Comparison of ENCODE assay signal across 26 cellular contexts in the genomic region with DNA sequence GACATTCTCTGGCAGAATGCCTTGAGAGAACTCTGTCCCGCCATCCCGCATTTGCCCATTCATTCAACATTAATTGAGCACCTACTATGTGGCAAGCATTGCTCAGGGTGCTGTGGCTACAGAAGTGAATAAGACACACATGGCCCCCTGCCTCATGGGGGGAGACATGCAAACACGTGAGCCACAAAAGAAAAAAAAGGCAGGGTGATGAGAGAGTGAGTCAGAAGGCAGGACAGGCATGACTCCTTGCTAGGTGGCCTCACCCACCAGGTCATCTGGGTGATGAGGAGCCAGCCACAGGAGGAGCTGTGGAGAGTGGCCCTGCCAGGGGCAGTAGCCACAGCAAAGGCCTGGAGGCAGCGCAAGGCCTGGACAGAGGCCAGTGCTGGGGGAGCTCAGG. TPM values are rescaled to one million over a fixed set of nuclear protein-coding genes. Genes with fewer than 3 reads are reported as not detected.
A peak's percentile ranks its signal among the peaks of the same experiment; 100 is the strongest.
DNase-seq lines count a peak whose midpoint lies in the region; ATAC-seq, FAIRE-seq and TF ChIP-seq lines count a peak whose summit lies in the region.
"Had no signal": no experiment of that assay in that cellular context is flagged by ENCODE, and none has a peak within 500 bp of the region (broad histone marks: within the 10 kb centered on the region; RNA-seq: fewer than 3 reads in every experiment).

No MANE protein-coding gene starts in this region.

- no peak overlapping the region for H2BK120ac ChIP-seq in IMR-90 (ENCODE audit: low read depth, low read length)

- H3K4me1 Mint-ChIP-seq in activated T-helper 17 cell treated with anti-CD3 and anti-CD28 coated beads, Interleukin-2, amount 50 U/mL, for 72 hours, result peaks cover 18% of the 10 kb centered on the region
- H3K4me1 Mint-ChIP-seq in activated naive CD4-positive, alpha-beta T cell treated with anti-CD3 and anti-CD28 coated beads for 36 hours (ENCODE audit: low read depth), result peaks cover 23% of the 10 kb centered on the region

- CTCF ChIA-PET in IMR-90 (lab: Yijun Ruan, JAX), result interaction anchor here (0.6 to 1.2 kb wide), 2 partner anchors 143 to 262 kb away, joined by 3 read pairs; no protein-coding TSS in a partner anchor
- CTCF ChIA-PET in activated naive CD4-positive, alpha-beta T cell treated with anti-CD3 and anti-CD28 coated beads for 36 hours (lab: Charles Lee), result interaction anchor here (1.0 to 4.0 kb wide), 3 partner anchors 11 to 18 kb away, joined by 4 to 19 read pairs (median 5); no protein-coding TSS in a partner anchor

- no peak overlapping the region for H3K23ac ChIP-seq in IMR-90 (ENCODE audit: low read depth, low read length)

- no peak overlapping the region for H2BK15ac ChIP-seq in IMR-90 (ENCODE audit: low read depth, low read length)

- H3K27me3 Mint-ChIP-seq in activated T-helper 17 cell treated with anti-CD3 and anti-CD28 coated beads, Interleukin-2, amount 50 U/mL, for 72 hours, result peaks cover 53% of the 10 kb centered on the region
- peaks cover 53% of the 10 kb centered on the region for H3K27me3 Mint-ChIP-seq in activated naive CD4-positive, alpha-beta T cell treated with anti-CD3 and anti-CD28 coated beads for 36 hours (ENCODE audit: low read depth)

- DNase-seq in GM23248, result peak; percentile 75
- DNase-seq in IMR-90, result peak; percentile 51
- peak; percentile 35 for DNase-seq in keratinocyte (ENCODE audit: low read depth, low spot score)
- DNase-seq in NCI-H2029 (lab: John Stamatoyannopoulos, UW), result no peak
- DNase-seq in NCI-H2081 (lab: John Stamatoyannopoulos, UW), result no peak
- DNase-seq in activated naive CD4-positive, alpha-beta T cell treated with anti-CD3 and anti-CD28 coated beads for 36 hours, result no peak
- DNase-seq in DMS114 treated with DMSO at 0.1 percent for 48 hours (lab: John Stamatoyannopoulos, UW; ENCODE audit: unreplicated experiment), result no peak
- DNase-seq: activated CD4-positive, alpha-beta T cell treated with anti-CD3 and anti-CD28 coated beads, Interleukin-2, amount 50 U/mL, for 48 hours; activated effector memory CD4-positive, alpha-beta T cell treated with anti-CD3 and anti-CD28 coated beads, Interleukin-2, amount 50 U/mL, for 16 hours; AML-193; DMS79 treated with DMSO at 0.1 percent for 48 hours; effector memory CD8-positive, alpha-beta T cell; left colon; mesendoderm; NCI-H146; NCI-H526; Right ventricle myocardium superior; stimulated activated CD4-positive, alpha-beta T cell treated with anti-CD3 and anti-CD28 coated beads, Interleukin-4, amount 100 ng/mL, for 24 hours; stimulated activated naive CD8-positive, alpha-beta T cell treated with anti-CD3 and anti-CD28 coated beads, Interleukin-15, amount 100 ng/mL, for 72 hours; T-cell; transverse colon had no signal

- H3K36me3 ChIP-seq in GM23248 (ENCODE audit: low read depth), result no peaks in the 10 kb centered on the region
- H3K36me3 ChIP-seq in IMR-90 (ENCODE audit: control insufficient read depth, insufficient read depth, low read length), result no peaks in the 10 kb centered on the region
- H3K36me3 ChIP-seq in keratinocyte (ENCODE audit: control insufficient read depth in 2 of 2, extremely low read depth in 1 of 2, insufficient read depth in 2 of 2, low read length in 2 of 2), result no peaks in the 10 kb centered on the region
- H3K36me3 ChIP-seq: adrenal gland, transverse colon had no signal

- H3K27me3 ChIP-seq in GM23248 (replicated peaks; ENCODE audit: insufficient read depth) (peaks cover 7% of the 10 kb centered on the region), IMR-90 (ENCODE audit: control insufficient read depth, insufficient read depth, low read length) (peaks cover 33% of the 10 kb centered on the region), keratinocyte (ENCODE audit: control insufficient read depth, extremely low read depth, insufficient read depth, low read length) (peaks cover 57% of the 10 kb centered on the region)

- H3K56ac ChIP-seq in IMR-90 (ENCODE audit: extremely low read depth, insufficient read depth, low read length), result no peak overlapping the region

- TF ChIP-seq RAD21 in IMR-90 (IDR thresholded peaks at IDR 0.05; ENCODE audit: low read length), result no peak

- no peak for FAIRE-seq in keratinocyte (lab: Jason Lieb, UNC)
- FAIRE-seq: colon had no signal

- H3K18ac ChIP-seq in IMR-90 (ENCODE audit: low read depth, low read length), result no peak overlapping the region

- H3K4ac ChIP-seq in IMR-90 (ENCODE audit: low read depth, low read length), result no peak overlapping the region

- H3K4me3 ChIP-seq in GM23248, result no peak overlapping the region
- H3K4me3 ChIP-seq in IMR-90 (ENCODE audit: insufficient read depth, low read depth, low read length), result no peak overlapping the region
- H3K4me3 ChIP-seq in keratinocyte (ENCODE audit: control insufficient read depth in 2 of 3, extremely low read depth in 1 of 3, insufficient read depth in 2 of 3, low read depth in 1 of 3, low read length in 3 of 3), result no peak overlapping the region
- H3K4me3 ChIP-seq: adrenal gland, transverse colon had no signal

- in situ Hi-C loops in GM23248 (cut with MboI) (no loop called here), IMR-90 (cut with MboI; ENCODE audit: low sequenced_read_pairs) (no loop called here)

- POLR2A ChIA-PET in IMR-90 (lab: Charles Lee; ENCODE audit: unreplicated experiment), result no interaction called here

- no peak overlapping the region for H4K91ac ChIP-seq in IMR-90 (ENCODE audit: insufficient read depth, low read depth, low read length)

- no peaks in the 10 kb centered on the region for H3K9me3 Mint-ChIP-seq in activated T-helper 17 cell treated with anti-CD3 and anti-CD28 coated beads, Interleukin-2, amount 50 U/mL, for 72 hours
- H3K9me3 Mint-ChIP-seq in activated naive CD4-positive, alpha-beta T cell treated with anti-CD3 and anti-CD28 coated beads for 36 hours, result no peaks in the 10 kb centered on the region
- H3K9me3 Mint-ChIP-seq: effector memory CD8-positive, alpha-beta T cell; stimulated activated naive CD8-positive, alpha-beta T cell treated with anti-CD3 and anti-CD28 coated beads, Interleukin-15, amount 100 ng/mL, for 72 hours; T-cell; WTC11 had no signal

- H3K36me3 Mint-ChIP-seq in activated T-helper 17 cell treated with anti-CD3 and anti-CD28 coated beads, Interleukin-2, amount 50 U/mL, for 72 hours (ENCODE audit: low read depth), result no peaks in the 10 kb centered on the region
- H3K36me3 Mint-ChIP-seq in activated naive CD4-positive, alpha-beta T cell treated with anti-CD3 and anti-CD28 coated beads for 36 hours (ENCODE audit: low read depth), result no peaks in the 10 kb centered on the region
- H3K36me3 Mint-ChIP-seq: T-cell, WTC11 had no signal

- peak overlapping the region; percentile 19 for H3K27ac Mint-ChIP-seq in activated T-helper 17 cell treated with anti-CD3 and anti-CD28 coated beads, Interleukin-2, amount 50 U/mL, for 72 hours
- no peak overlapping the region for H3K27ac Mint-ChIP-seq in activated naive CD4-positive, alpha-beta T cell treated with anti-CD3 and anti-CD28 coated beads for 36 hours
- H3K27ac Mint-ChIP-seq: effector memory CD8-positive, alpha-beta T cell; WTC11 had no signal

- H3K79me2 ChIP-seq in GM23248 (ENCODE audit: insufficient read depth) (no peaks in the 10 kb centered on the region), keratinocyte (ENCODE audit: control insufficient read depth, insufficient read depth, low read length) (no peaks in the 10 kb centered on the region)

- H4K8ac ChIP-seq in IMR-90 (ENCODE audit: low read depth in 2 of 2, low read length in 2 of 2), result no peak overlapping the region

- dilution Hi-C loops in IMR-90 (cut with HindIII; ENCODE audit: low sequenced_read_pairs, unreplicated experiment) (no loop called here), keratinocyte (cut with MboI; ENCODE audit: extremely low pct_ligation_motif_present, low sequenced_read_pairs) (no loop called here)

- no peak overlapping the region for H4K5ac ChIP-seq in IMR-90 (ENCODE audit: low read depth, low read length)

- H3K4me1 ChIP-seq in GM23248 (ENCODE audit: insufficient read depth), result no peaks in the 10 kb centered on the region
- H3K4me1 ChIP-seq in IMR-90 (ENCODE audit: control insufficient read depth, insufficient read depth, low read length), result peaks cover 12% of the 10 kb centered on the region; the same call in 1 of the 2 replicates
- peaks cover 17% of the 10 kb centered on the region for H3K4me1 ChIP-seq in keratinocyte (ENCODE audit: control insufficient read depth, extremely low read depth, insufficient read depth, low read length)

- no peak overlapping the region for H2AK9ac ChIP-seq in IMR-90 (replicated peaks; ENCODE audit: low read depth, low read length, poor library complexity)

- ATAC-seq in IMR-90 (ENCODE audit: low read depth), result no peak
- ATAC-seq in activated T-helper 17 cell treated with anti-CD3 and anti-CD28 coated beads, Interleukin-2, amount 50 U/mL, for 72 hours (replicated peaks), result peak; percentile 25
- ATAC-seq: effector memory CD8-positive, alpha-beta T cell; left colon; stimulated activated naive CD8-positive, alpha-beta T cell treated with anti-CD3 and anti-CD28 coated beads, Interleukin-15, amount 100 ng/mL, for 72 hours; T-cell; WTC11 had no signal

- TF ChIP-seq CTCF in IMR-90 (conservative IDR thresholded peaks at IDR 0.05; ENCODE audit: low read depth, low read length), result no peak
- TF ChIP-seq CTCF in keratinocyte (optimal IDR thresholded peaks at IDR 0.05 in 1 of 3, IDR thresholded peaks at IDR 0.05 in 1 of 3, conservative IDR thresholded peaks at IDR 0.05 in 1 of 3; ENCODE audit: extremely low read depth in 1 of 3, insufficient read depth in 2 of 3, low read length in 3 of 3), result no peak

- H3K9me1 ChIP-seq in IMR-90 (ENCODE audit: insufficient read depth, low read length) (0 out of 2 replicates have a peak, but pooled peaks cover 5% of the 10 kb centered on the region), keratinocyte (ENCODE audit: control insufficient read depth, extremely low read depth, insufficient read depth, low read length) (no peaks in the 10 kb centered on the region)

- H2BK5ac ChIP-seq in IMR-90 (ENCODE audit: low read depth, low read length, poor library complexity, severe bottlenecking), result no peak overlapping the region

- no peak overlapping the region for H2BK20ac ChIP-seq in IMR-90 (ENCODE audit: low read depth, low read length)

- H3K14ac ChIP-seq in IMR-90 (replicated peaks; ENCODE audit: low read depth, low read length), result no peak overlapping the region

- no peak overlapping the region for H3K4me3 Mint-ChIP-seq in activated T-helper 17 cell treated with anti-CD3 and anti-CD28 coated beads, Interleukin-2, amount 50 U/mL, for 72 hours
- no peak overlapping the region for H3K4me3 Mint-ChIP-seq in activated naive CD4-positive, alpha-beta T cell treated with anti-CD3 and anti-CD28 coated beads for 36 hours
- H3K4me3 Mint-ChIP-seq: effector memory CD8-positive, alpha-beta T cell; stimulated activated naive CD8-positive, alpha-beta T cell treated with anti-CD3 and anti-CD28 coated beads, Interleukin-15, amount 100 ng/mL, for 72 hours; WTC11 had no signal

- H4K20me1 ChIP-seq in GM23248 (ENCODE audit: insufficient read depth) (no peaks in the 10 kb centered on the region), IMR-90 (ENCODE audit: insufficient read depth, low read length) (peaks cover 10% of the 10 kb centered on the region), keratinocyte (ENCODE audit: control insufficient read depth, extremely low read depth, insufficient read depth, low read length) (peaks cover 2% of the 10 kb centered on the region)

- BruUV-seq in IMR-90 (replicated peaks; lab: Mats Ljungman, UMichigan), result no TSS peak

- H2AK5ac ChIP-seq in IMR-90 (ENCODE audit: low read depth, low read length), result no peak overlapping the region

- H3K9me3 ChIP-seq in GM23248 (ENCODE audit: low read depth) (no peaks in the 10 kb centered on the region), IMR-90 (ENCODE audit: control insufficient read depth, insufficient read depth, low read length) (no peaks in the 10 kb centered on the region), keratinocyte (ENCODE audit: control insufficient read depth, low read depth, low read length) (no peaks in the 10 kb centered on the region)
- H3K9me3 ChIP-seq: adrenal gland, transverse colon had no signal

- no peak overlapping the region for H3K9ac ChIP-seq in GM23248
- no peak overlapping the region for H3K9ac ChIP-seq in IMR-90 (ENCODE audit: low read depth, low read length)
- no peak overlapping the region for H3K9ac ChIP-seq in keratinocyte (ENCODE audit: control insufficient read depth, extremely low read depth, insufficient read depth, low read length)

- H3K4me2 ChIP-seq in GM23248 (ENCODE audit: unreplicated experiment), result no peak overlapping the region
- H3K4me2 ChIP-seq in IMR-90 (ENCODE audit: low read depth, low read length), result no peak overlapping the region
- no peak overlapping the region for H3K4me2 ChIP-seq in keratinocyte (ENCODE audit: control insufficient read depth, extremely low read depth, insufficient read depth, low read depth, low read length)

- H2AFZ ChIP-seq in GM23248 (no peak overlapping the region), IMR-90 (replicated peaks; ENCODE audit: low read length, poor library complexity) (no peak overlapping the region), keratinocyte (ENCODE audit: control insufficient read depth, low read length) (no peak overlapping the region)

- WGBS in GM23248 (ENCODE audit: low coverage in 1 of 2, low lambda C conversion rate in 2 of 2, missing lambda C conversion rate in 2 of 2), 2 experiments, result 66 to 73% methylated on average over 4 of the region's 4 CpGs
- WGBS in IMR-90 (ENCODE audit: extremely low coverage in 2 of 2, insufficient read length in 1 of 2), 2 experiments, result no CpG with 5 or more reads among the region's 4 CpGs

- peaks cover 0 to 11% of the 10 kb centered on the region in 2 experiments; a peak in 2 of 4 replicates for H3K79me1 ChIP-seq in IMR-90 (ENCODE audit: low read depth in 1 of 2, low read length in 2 of 2)

- no peaks in the 10 kb centered on the region for H3K9me2 ChIP-seq in GM23248 (ENCODE audit: insufficient read depth)

- H3K27ac ChIP-seq in GM23248, result no peak overlapping the region
- H3K27ac ChIP-seq in IMR-90 (ENCODE audit: insufficient read depth, low read length), result no peak overlapping the region
- H3K27ac ChIP-seq in keratinocyte (ENCODE audit: control insufficient read depth, insufficient read depth, low read length), result no peak overlapping the region
- H3K27ac ChIP-seq: adrenal gland, HL-60, transverse colon had no signal

- no peak for TF ChIP-seq POLR2A in IMR-90 (IDR thresholded peaks at IDR 0.05; ENCODE audit: low read depth, low read length)

- intact Hi-C loops in IMR-90 (cut with micrococcal nuclease), result loop anchor here (10.0 kb wide), 1 partner anchor 298 kb away; no protein-coding TSS in a partner anchor
- intact Hi-C loops in activated naive CD4-positive, alpha-beta T cell treated with anti-CD3 and anti-CD28 coated beads for 36 hours (cut with micrococcal nuclease), result loop anchor here (5.0 kb wide), 1 partner anchor 286 kb away; no protein-coding TSS in a partner anchor

- 0 out of 2 replicates have a peak, but pooled peaks cover 3% of the 10 kb centered on the region for H3F3A ChIP-seq in GM23248 (ENCODE audit: insufficient read depth)

RNA-seq across cellular contexts. Expression of gene CHRM4, which starts 4.9 kb away (rescaled TPM):
- not detected in 2 replicates for total RNA-seq in GM23248 (2014; rRNA removed; shearing (Covaris generic))
- polyA plus RNA-seq in GM23248 (2016; fragmentation: Nextera tagmentation; extraction: Ambion mirVana) (not detected in 2 replicates), IMR-90 (2012; rRNA removed) (0.09 and 0.19 TPM in 2 replicates), keratinocyte (0.06 TPM in 1 of 3 replicates, not detected in the others)
- total RNA-seq in IMR-90 (2012; rRNA removed), result 0.18 and 0.28 TPM in 2 replicates
- polyA plus RNA-seq in IMR-90 (2012; cell fraction: cytosol; rRNA removed), result 0.16 and 0.19 TPM in 2 replicates
- polyA plus RNA-seq in IMR-90 (2012; cell fraction: nucleus; rRNA removed; ENCODE audit: low replicate concordance), result 0.49 and 1.0 TPM in 2 replicates
- 1 to 10 TPM in 1 of 2 donors, under 1 TPM in 1; 0.90 to 6.1 TPM for total RNA-seq in activated T-helper 17 cell treated with anti-CD3 and anti-CD28 coated beads, Interleukin-2, amount 50 U/mL, for 72 hours
- not detected for polyA plus RNA-seq in keratinocyte (2011; ENCODE audit: low read depth)
- not detected in 2 replicates for polyA plus RNA-seq in keratinocyte (2011; cell fraction: cytosol; rRNA removed)
- polyA plus RNA-seq in keratinocyte (2011; cell fraction: nucleus; rRNA removed), result 0.10 and 0.21 TPM in 2 replicates
- 0.17 TPM in 1 of 2 replicates, not detected in the other for polyA plus RNA-seq in keratinocyte (2012; ENCODE audit: low replicate concordance)
- 0.42 TPM in 1 of 3 replicates, not detected in the others for polyA minus RNA-seq in keratinocyte
- not detected for polyA minus RNA-seq in keratinocyte (2011; cell fraction: cytosol; rRNA and poly(A)+ RNA removed)
- polyA minus RNA-seq in keratinocyte (2011; cell fraction: nucleus; rRNA and poly(A)+ RNA removed), result 0.42 TPM in 1 of 2 replicates, not detected in the other
- total RNA-seq in activated naive CD4-positive, alpha-beta T cell treated with anti-CD3 and anti-CD28 coated beads for 36 hours, result not detected
- total RNA-seq: Right ventricle myocardium superior had no signal

RNA-seq across cellular contexts. Expression of gene MDK, which starts 5.2 kb away (rescaled TPM):
- 2.7 and 10.7 TPM in 2 replicates for total RNA-seq in GM23248 (2014; rRNA removed; shearing (Covaris generic))
- polyA plus RNA-seq in GM23248 (2016; fragmentation: Nextera tagmentation; extraction: Ambion mirVana), result 31.5 and 34.5 TPM in 2 replicates
- total RNA-seq in IMR-90 (2012; rRNA removed), result 23.1 and 25.8 TPM in 2 replicates
- 377 and 389 TPM in 2 replicates for polyA plus RNA-seq in IMR-90 (2012; rRNA removed)
- 720 and 780 TPM in 2 replicates for polyA plus RNA-seq in IMR-90 (2012; cell fraction: cytosol; rRNA removed)
- polyA plus RNA-seq in IMR-90 (2012; cell fraction: nucleus; rRNA removed; ENCODE audit: low replicate concordance), result 135 and 153 TPM in 2 replicates
- 10 to 100 TPM in 1 of 2 donors, 1 to 10 TPM in 1; 8.5 to 12.9 TPM for total RNA-seq in activated T-helper 17 cell treated with anti-CD3 and anti-CD28 coated beads, Interleukin-2, amount 50 U/mL, for 72 hours
- 5.4 to 8.8 TPM (median 6.5 TPM) in 3 replicates for polyA plus RNA-seq in keratinocyte
- 3.9 TPM for polyA plus RNA-seq in keratinocyte (2011; ENCODE audit: low read depth)
- 8.3 and 14.2 TPM in 2 replicates for polyA plus RNA-seq in keratinocyte (2011; cell fraction: cytosol; rRNA removed)
- 6.0 and 10.3 TPM in 2 replicates for polyA plus RNA-seq in keratinocyte (2011; cell fraction: nucleus; rRNA removed)
- 6.6 and 8.0 TPM in 2 replicates for polyA plus RNA-seq in keratinocyte (2012; ENCODE audit: low replicate concordance)
- 1.2 to 4.6 TPM (median 1.5 TPM) in 3 replicates for polyA minus RNA-seq in keratinocyte
- 7.7 TPM for polyA minus RNA-seq in keratinocyte (2011; cell fraction: cytosol; rRNA and poly(A)+ RNA removed)
- 1.3 and 1.5 TPM in 2 replicates for polyA minus RNA-seq in keratinocyte (2011; cell fraction: nucleus; rRNA and poly(A)+ RNA removed)
- total RNA-seq in activated naive CD4-positive, alpha-beta T cell treated with anti-CD3 and anti-CD28 coated beads for 36 hours, result 1 to 10 TPM; 2.9 to 4.6 TPM

RNA-seq across cellular contexts. Expression of gene DGKZ, which starts 39.4 kb away (rescaled TPM):
- 50.7 and 62.7 TPM in 2 replicates for total RNA-seq in GM23248 (2014; rRNA removed; shearing (Covaris generic))
- 21.4 and 23.9 TPM in 2 replicates for polyA plus RNA-seq in GM23248 (2016; fragmentation: Nextera tagmentation; extraction: Ambion mirVana)
- total RNA-seq in IMR-90 (2012; rRNA removed), result 43.0 and 46.8 TPM in 2 replicates
- 62.0 and 68.0 TPM in 2 replicates for polyA plus RNA-seq in IMR-90 (2012; rRNA removed)
- polyA plus RNA-seq in IMR-90 (2012; cell fraction: cytosol; rRNA removed), result 52.8 and 75.7 TPM in 2 replicates
- 126 and 364 TPM in 2 replicates for polyA plus RNA-seq in IMR-90 (2012; cell fraction: nucleus; rRNA removed; ENCODE audit: low replicate concordance)
- total RNA-seq in activated T-helper 17 cell treated with anti-CD3 and anti-CD28 coated beads, Interleukin-2, amount 50 U/mL, for 72 hours, result 100 to 1,000 TPM in 1 of 2 donors, 10 to 100 TPM in 1; 78.9 to 100 TPM
- 23.3 to 43.9 TPM (median 39.1 TPM) in 3 replicates for polyA plus RNA-seq in keratinocyte
- polyA plus RNA-seq in keratinocyte (2011; ENCODE audit: low read depth), result 31.5 TPM
- polyA plus RNA-seq in keratinocyte (2011; cell fraction: cytosol; rRNA removed), result 22.4 and 46.3 TPM in 2 replicates
- polyA plus RNA-seq in keratinocyte (2011; cell fraction: nucleus; rRNA removed), result 69.8 and 91.7 TPM in 2 replicates
- 25.8 and 54.2 TPM in 2 replicates for polyA plus RNA-seq in keratinocyte (2012; ENCODE audit: low replicate concordance)
- 40.2 to 144 TPM (median 43.0 TPM) in 3 replicates for polyA minus RNA-seq in keratinocyte
- 107 TPM for polyA minus RNA-seq in keratinocyte (2011; cell fraction: cytosol; rRNA and poly(A)+ RNA removed)
- 46.5 and 51.3 TPM in 2 replicates for polyA minus RNA-seq in keratinocyte (2011; cell fraction: nucleus; rRNA and poly(A)+ RNA removed)
- 10 to 100 TPM; 82.9 to 89.2 TPM for total RNA-seq in activated naive CD4-positive, alpha-beta T cell treated with anti-CD3 and anti-CD28 coated beads for 36 hours

Comparison
In these comparisons a context has a peak if more than half of its experiments do, and no peak if none do; other contexts are left out.
1. DNase-seq: peak in GM23248 (single experiment), IMR-90 (single experiment) and keratinocyte (single experiment); none in NCI-H2029 (single experiment), NCI-H2081 (0 of 2), activated naive CD4-positive, alpha-beta T cell treated with anti-CD3 and anti-CD28 coated beads for 36 hours (single experiment) and DMS114 treated with DMSO at 0.1 percent for 48 hours (single experiment).